ENCODE assay signal across 1 cellular context in the genomic region with DNA sequence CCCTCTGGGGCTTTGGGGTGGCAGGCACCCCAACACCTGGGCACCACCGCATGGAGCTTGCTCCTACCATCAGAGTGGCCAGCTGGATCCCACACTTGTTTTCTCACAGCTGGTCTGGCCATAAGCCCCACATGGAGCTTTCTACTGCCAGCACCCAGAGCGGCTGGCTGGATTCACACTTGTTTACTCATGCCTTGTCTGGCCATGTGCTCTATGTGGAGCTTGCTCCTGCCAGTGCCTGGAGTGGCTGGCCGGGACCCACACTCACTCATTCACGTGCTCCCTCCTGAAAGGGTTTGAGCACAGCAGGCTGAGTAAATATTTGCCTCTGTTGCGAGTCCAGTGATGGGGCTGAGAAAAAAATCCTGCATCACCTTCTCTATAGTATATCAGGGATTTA.
TF ChIP-seq lines count a peak whose summit lies in the region.

No MANE protein-coding gene starts in this region.

TF ChIP-seq in HepG2, 621 proteins besides CTCF, POLR2A, EP300 and RAD21 (continued from another document and continues in another):
- TF ChIP-seq, protein P1, sequence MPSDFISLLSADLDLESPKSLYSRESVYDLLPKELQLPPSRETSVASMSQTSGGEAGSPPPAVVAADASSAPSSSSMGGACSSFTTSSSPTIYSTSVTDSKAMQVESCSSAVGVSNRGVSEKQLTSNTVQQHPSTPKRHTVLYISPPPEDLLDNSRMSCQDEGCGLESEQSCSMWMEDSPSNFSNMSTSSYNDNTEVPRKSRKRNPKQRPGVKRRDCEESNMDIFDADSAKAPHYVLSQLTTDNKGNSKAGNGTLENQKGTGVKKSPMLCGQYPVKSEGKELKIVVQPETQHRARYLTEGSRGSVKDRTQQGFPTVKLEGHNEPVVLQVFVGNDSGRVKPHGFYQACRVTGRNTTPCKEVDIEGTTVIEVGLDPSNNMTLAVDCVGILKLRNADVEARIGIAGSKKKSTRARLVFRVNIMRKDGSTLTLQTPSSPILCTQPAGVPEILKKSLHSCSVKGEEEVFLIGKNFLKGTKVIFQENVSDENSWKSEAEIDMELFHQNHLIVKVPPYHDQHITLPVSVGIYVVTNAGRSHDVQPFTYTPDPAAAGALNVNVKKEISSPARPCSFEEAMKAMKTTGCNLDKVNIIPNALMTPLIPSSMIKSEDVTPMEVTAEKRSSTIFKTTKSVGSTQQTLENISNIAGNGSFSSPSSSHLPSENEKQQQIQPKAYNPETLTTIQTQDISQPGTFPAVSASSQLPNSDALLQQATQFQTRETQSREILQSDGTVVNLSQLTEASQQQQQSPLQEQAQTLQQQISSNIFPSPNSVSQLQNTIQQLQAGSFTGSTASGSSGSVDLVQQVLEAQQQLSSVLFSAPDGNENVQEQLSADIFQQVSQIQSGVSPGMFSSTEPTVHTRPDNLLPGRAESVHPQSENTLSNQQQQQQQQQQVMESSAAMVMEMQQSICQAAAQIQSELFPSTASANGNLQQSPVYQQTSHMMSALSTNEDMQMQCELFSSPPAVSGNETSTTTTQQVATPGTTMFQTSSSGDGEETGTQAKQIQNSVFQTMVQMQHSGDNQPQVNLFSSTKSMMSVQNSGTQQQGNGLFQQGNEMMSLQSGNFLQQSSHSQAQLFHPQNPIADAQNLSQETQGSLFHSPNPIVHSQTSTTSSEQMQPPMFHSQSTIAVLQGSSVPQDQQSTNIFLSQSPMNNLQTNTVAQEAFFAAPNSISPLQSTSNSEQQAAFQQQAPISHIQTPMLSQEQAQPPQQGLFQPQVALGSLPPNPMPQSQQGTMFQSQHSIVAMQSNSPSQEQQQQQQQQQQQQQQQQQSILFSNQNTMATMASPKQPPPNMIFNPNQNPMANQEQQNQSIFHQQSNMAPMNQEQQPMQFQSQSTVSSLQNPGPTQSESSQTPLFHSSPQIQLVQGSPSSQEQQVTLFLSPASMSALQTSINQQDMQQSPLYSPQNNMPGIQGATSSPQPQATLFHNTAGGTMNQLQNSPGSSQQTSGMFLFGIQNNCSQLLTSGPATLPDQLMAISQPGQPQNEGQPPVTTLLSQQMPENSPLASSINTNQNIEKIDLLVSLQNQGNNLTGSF (CRISPR knock-in tag; IDR thresholded peaks at IDR 0.05), result no peak
- no peak for TF ChIP-seq ARNT (IDR thresholded peaks at IDR 0.05)
- TF ChIP-seq, protein P2, sequence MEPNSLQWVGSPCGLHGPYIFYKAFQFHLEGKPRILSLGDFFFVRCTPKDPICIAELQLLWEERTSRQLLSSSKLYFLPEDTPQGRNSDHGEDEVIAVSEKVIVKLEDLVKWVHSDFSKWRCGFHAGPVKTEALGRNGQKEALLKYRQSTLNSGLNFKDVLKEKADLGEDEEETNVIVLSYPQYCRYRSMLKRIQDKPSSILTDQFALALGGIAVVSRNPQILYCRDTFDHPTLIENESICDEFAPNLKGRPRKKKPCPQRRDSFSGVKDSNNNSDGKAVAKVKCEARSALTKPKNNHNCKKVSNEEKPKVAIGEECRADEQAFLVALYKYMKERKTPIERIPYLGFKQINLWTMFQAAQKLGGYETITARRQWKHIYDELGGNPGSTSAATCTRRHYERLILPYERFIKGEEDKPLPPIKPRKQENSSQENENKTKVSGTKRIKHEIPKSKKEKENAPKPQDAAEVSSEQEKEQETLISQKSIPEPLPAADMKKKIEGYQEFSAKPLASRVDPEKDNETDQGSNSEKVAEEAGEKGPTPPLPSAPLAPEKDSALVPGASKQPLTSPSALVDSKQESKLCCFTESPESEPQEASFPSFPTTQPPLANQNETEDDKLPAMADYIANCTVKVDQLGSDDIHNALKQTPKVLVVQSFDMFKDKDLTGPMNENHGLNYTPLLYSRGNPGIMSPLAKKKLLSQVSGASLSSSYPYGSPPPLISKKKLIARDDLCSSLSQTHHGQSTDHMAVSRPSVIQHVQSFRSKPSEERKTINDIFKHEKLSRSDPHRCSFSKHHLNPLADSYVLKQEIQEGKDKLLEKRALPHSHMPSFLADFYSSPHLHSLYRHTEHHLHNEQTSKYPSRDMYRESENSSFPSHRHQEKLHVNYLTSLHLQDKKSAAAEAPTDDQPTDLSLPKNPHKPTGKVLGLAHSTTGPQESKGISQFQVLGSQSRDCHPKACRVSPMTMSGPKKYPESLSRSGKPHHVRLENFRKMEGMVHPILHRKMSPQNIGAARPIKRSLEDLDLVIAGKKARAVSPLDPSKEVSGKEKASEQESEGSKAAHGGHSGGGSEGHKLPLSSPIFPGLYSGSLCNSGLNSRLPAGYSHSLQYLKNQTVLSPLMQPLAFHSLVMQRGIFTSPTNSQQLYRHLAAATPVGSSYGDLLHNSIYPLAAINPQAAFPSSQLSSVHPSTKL (CRISPR knock-in tag; IDR thresholded peaks at IDR 0.05), result 0 out of 2 replicates have a peak, but pooled peaks have one; percentile 24
- no peak for TF ChIP-seq ZNF614 (CRISPR knock-in tag; IDR thresholded peaks at IDR 0.05; ENCODE audit: borderline replicate concordance)
- TF ChIP-seq PAX8 (CRISPR knock-in tag; IDR thresholded peaks at IDR 0.05; ENCODE audit: borderline replicate concordance), result no peak
- no peak for TF ChIP-seq ZNF460 (CRISPR knock-in tag; IDR thresholded peaks at IDR 0.05; ENCODE audit: borderline replicate concordance)
- TF ChIP-seq ZNF451 (CRISPR knock-in tag; IDR thresholded peaks at IDR 0.05), result no peak
- no peak for TF ChIP-seq HNRNPUL1 (IDR thresholded peaks at IDR 0.05; ENCODE audit: low read depth, low read length)
- no peak for TF ChIP-seq RBM39 (IDR thresholded peaks at IDR 0.05; ENCODE audit: low read depth, low read length, poor library complexity, severe bottlenecking)
- TF ChIP-seq SMYD3 (CRISPR knock-in tag; IDR thresholded peaks at IDR 0.05), result no peak
- TF ChIP-seq, protein P3, sequence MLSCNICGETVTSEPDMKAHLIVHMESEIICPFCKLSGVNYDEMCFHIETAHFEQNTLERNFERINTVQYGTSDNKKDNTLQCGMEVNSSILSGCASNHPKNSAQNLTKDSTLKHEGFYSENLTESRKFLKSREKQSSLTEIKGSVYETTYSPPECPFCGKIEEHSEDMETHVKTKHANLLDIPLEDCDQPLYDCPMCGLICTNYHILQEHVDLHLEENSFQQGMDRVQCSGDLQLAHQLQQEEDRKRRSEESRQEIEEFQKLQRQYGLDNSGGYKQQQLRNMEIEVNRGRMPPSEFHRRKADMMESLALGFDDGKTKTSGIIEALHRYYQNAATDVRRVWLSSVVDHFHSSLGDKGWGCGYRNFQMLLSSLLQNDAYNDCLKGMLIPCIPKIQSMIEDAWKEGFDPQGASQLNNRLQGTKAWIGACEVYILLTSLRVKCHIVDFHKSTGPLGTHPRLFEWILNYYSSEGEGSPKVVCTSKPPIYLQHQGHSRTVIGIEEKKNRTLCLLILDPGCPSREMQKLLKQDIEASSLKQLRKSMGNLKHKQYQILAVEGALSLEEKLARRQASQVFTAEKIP (CRISPR knock-in tag; IDR thresholded peaks at IDR 0.05; ENCODE audit: borderline replicate concordance), result no peak
- TF ChIP-seq, protein P4, sequence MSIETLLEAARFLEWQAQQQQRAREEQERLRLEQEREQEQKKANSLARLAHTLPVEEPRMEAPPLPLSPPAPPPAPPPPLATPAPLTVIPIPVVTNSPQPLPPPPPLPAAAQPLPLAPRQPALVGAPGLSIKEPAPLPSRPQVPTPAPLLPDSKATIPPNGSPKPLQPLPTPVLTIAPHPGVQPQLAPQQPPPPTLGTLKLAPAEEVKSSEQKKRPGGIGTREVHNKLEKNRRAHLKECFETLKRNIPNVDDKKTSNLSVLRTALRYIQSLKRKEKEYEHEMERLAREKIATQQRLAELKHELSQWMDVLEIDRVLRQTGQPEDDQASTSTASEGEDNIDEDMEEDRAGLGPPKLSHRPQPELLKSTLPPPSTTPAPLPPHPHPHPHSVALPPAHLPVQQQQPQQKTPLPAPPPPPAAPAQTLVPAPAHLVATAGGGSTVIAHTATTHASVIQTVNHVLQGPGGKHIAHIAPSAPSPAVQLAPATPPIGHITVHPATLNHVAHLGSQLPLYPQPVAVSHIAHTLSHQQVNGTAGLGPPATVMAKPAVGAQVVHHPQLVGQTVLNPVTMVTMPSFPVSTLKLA (IDR thresholded peaks at IDR 0.05), result 0 out of 2 replicates have a peak, but pooled peaks have one; percentile 22
- no peak for TF ChIP-seq GZF1 (CRISPR knock-in tag; IDR thresholded peaks at IDR 0.05)
- TF ChIP-seq, protein P5, sequence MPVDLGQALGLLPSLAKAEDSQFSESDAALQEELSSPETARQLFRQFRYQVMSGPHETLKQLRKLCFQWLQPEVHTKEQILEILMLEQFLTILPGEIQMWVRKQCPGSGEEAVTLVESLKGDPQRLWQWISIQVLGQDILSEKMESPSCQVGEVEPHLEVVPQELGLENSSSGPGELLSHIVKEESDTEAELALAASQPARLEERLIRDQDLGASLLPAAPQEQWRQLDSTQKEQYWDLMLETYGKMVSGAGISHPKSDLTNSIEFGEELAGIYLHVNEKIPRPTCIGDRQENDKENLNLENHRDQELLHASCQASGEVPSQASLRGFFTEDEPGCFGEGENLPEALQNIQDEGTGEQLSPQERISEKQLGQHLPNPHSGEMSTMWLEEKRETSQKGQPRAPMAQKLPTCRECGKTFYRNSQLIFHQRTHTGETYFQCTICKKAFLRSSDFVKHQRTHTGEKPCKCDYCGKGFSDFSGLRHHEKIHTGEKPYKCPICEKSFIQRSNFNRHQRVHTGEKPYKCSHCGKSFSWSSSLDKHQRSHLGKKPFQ (CRISPR knock-in tag; IDR thresholded peaks at IDR 0.05; ENCODE audit: insufficient replicate concordance), result peak; percentile 45
- 0 out of 2 replicates have a peak, but pooled peaks have one; percentile 38 for TF ChIP-seq SOX5 (CRISPR knock-in tag; IDR thresholded peaks at IDR 0.05; ENCODE audit: borderline replicate concordance)
- TF ChIP-seq, protein P6, sequence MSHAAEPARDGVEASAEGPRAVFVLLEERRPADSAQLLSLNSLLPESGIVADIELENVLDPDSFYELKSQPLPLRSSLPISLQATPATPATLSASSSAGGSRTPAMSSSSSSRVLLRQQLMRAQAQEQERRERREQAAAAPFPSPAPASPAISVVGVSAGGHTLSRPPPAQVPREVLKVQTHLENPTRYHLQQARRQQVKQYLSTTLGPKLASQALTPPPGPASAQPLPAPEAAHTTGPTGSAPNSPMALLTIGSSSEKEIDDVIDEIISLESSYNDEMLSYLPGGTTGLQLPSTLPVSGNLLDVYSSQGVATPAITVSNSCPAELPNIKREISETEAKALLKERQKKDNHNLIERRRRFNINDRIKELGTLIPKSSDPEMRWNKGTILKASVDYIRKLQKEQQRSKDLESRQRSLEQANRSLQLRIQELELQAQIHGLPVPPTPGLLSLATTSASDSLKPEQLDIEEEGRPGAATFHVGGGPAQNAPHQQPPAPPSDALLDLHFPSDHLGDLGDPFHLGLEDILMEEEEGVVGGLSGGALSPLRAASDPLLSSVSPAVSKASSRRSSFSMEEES (CRISPR knock-in tag; IDR thresholded peaks at IDR 0.05), result 0 out of 2 replicates have a peak, but pooled peaks have one; percentile 51
- no peak for TF ChIP-seq ZNF598 (CRISPR knock-in tag; IDR thresholded peaks at IDR 0.05; ENCODE audit: borderline replicate concordance)
- TF ChIP-seq RXRB (CRISPR knock-in tag; IDR thresholded peaks at IDR 0.05; ENCODE audit: borderline replicate concordance), result no peak
- TF ChIP-seq TAF1 (CRISPR knock-in tag; IDR thresholded peaks at IDR 0.05), result no peak
- no peak for TF ChIP-seq SETDB1 (CRISPR knock-in tag; IDR thresholded peaks at IDR 0.05; ENCODE audit: borderline replicate concordance)
- no peak for TF ChIP-seq ZNF3 (CRISPR knock-in tag; IDR thresholded peaks at IDR 0.05)
- TF ChIP-seq BHLHE40 (IDR thresholded peaks at IDR 0.05; ENCODE audit: low read length), result peak; percentile 75
- TF ChIP-seq, protein P7, sequence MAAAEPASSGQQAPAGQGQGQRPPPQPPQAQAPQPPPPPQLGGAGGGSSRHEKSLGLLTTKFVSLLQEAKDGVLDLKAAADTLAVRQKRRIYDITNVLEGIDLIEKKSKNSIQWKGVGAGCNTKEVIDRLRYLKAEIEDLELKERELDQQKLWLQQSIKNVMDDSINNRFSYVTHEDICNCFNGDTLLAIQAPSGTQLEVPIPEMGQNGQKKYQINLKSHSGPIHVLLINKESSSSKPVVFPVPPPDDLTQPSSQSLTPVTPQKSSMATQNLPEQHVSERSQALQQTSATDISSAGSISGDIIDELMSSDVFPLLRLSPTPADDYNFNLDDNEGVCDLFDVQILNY (CRISPR knock-in tag; conservative IDR thresholded peaks at IDR 0.05), result no peak
- TF ChIP-seq ZNF230 (CRISPR knock-in tag; IDR thresholded peaks at IDR 0.05), result no peak
- TF ChIP-seq ZNF549 (CRISPR knock-in tag; IDR thresholded peaks at IDR 0.05), result no peak
- TF ChIP-seq, protein P8, sequence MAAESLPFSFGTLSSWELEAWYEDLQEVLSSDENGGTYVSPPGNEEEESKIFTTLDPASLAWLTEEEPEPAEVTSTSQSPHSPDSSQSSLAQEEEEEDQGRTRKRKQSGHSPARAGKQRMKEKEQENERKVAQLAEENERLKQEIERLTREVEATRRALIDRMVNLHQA (CRISPR knock-in tag; IDR thresholded peaks at IDR 0.05), result no peak
- TF ChIP-seq, protein P9, sequence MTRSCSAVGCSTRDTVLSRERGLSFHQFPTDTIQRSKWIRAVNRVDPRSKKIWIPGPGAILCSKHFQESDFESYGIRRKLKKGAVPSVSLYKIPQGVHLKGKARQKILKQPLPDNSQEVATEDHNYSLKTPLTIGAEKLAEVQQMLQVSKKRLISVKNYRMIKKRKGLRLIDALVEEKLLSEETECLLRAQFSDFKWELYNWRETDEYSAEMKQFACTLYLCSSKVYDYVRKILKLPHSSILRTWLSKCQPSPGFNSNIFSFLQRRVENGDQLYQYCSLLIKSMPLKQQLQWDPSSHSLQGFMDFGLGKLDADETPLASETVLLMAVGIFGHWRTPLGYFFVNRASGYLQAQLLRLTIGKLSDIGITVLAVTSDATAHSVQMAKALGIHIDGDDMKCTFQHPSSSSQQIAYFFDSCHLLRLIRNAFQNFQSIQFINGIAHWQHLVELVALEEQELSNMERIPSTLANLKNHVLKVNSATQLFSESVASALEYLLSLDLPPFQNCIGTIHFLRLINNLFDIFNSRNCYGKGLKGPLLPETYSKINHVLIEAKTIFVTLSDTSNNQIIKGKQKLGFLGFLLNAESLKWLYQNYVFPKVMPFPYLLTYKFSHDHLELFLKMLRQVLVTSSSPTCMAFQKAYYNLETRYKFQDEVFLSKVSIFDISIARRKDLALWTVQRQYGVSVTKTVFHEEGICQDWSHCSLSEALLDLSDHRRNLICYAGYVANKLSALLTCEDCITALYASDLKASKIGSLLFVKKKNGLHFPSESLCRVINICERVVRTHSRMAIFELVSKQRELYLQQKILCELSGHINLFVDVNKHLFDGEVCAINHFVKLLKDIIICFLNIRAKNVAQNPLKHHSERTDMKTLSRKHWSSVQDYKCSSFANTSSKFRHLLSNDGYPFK (CRISPR knock-in tag; IDR thresholded peaks at IDR 0.05; ENCODE audit: borderline replicate concordance), result no peak
- TF ChIP-seq, protein P10, sequence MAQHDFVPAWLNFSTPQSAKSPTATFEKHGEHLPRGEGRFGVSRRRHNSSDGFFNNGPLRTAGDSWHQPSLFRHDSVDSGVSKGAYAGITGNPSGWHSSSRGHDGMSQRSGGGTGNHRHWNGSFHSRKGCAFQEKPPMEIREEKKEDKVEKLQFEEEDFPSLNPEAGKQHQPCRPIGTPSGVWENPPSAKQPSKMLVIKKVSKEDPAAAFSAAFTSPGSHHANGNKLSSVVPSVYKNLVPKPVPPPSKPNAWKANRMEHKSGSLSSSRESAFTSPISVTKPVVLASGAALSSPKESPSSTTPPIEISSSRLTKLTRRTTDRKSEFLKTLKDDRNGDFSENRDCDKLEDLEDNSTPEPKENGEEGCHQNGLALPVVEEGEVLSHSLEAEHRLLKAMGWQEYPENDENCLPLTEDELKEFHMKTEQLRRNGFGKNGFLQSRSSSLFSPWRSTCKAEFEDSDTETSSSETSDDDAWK (CRISPR knock-in tag; IDR thresholded peaks at IDR 0.05), result no peak
- no peak for TF ChIP-seq AGO1 (IDR thresholded peaks at IDR 0.05; ENCODE audit: low read depth, low read length, poor library complexity, severe bottlenecking)
